8 cellular contexts compared by ENCODE assay signal in genomic region chr11:10455637-10456487, GRCh38.
DNase-seq lines count a peak whose midpoint lies in the region; ATAC-seq lines count a peak whose summit lies in the region.

No MANE protein-coding gene starts in this region.

- H3K4me3 ChIP-seq in muscle layer of colon (ENCODE audit: low read depth in 1 of 2, low read length in 2 of 2) = peak overlapping the region; percentile 14 to 51

- no peaks in the 10 kb centered on the region for H3K36me3 ChIP-seq in muscle layer of colon (ENCODE audit: insufficient read depth, low read length)

- ATAC-seq in GM18909 (IDR thresholded peaks at IDR 0.05; ENCODE audit: poor library complexity, unreplicated experiment) (peak; percentile 57), HG03108 (IDR thresholded peaks at IDR 0.05; ENCODE audit: unreplicated experiment) (peak; percentile 41)

- peak overlapping the region; percentile 20 for H3K27ac ChIP-seq in muscle layer of colon (ENCODE audit: low read depth, low read length)

- H3K27me3 ChIP-seq in muscle layer of colon (ENCODE audit: control insufficient read depth in 1 of 2, insufficient read depth in 2 of 2, low read length in 2 of 2) = peaks cover 0 to 5% of the 10 kb centered on the region in 2 donors

- no peak overlapping the region for H3K9ac ChIP-seq in muscle layer of colon (ENCODE audit: low read length)

- peaks cover 11% of the 10 kb centered on the region for H3K4me1 ChIP-seq in muscle layer of colon (ENCODE audit: insufficient read depth, low read length)

- DNase-seq in AG20443 (ENCODE audit: low spot score) = peak; percentile 74
- DNase-seq in NCI-H510A treated with DMSO at 0.1 percent for 48 hours (lab: John Stamatoyannopoulos, UW) = peak; percentile 70
- peak; percentile 77 to 84 for DNase-seq in activated CD4-positive, alpha-beta T cell treated with anti-CD3 and anti-CD28 coated beads, Interleukin-2, amount 50 U/mL, for 48 hours
- peak; percentile 30 for DNase-seq in effector CD8-positive, alpha-beta T cell (lab: John Stamatoyannopoulos, UW)
- DNase-seq in stimulated activated CD8-positive, alpha-beta memory T cell treated with anti-CD3 and anti-CD28 coated beads, Interleukin-7, amount 100 ng/mL, for 4 hours (ENCODE audit: low read depth in 2 of 2) = peak; percentile 56 to 69

- no peaks in the 10 kb centered on the region for H3K9me3 ChIP-seq in muscle layer of colon (ENCODE audit: low read length)

Comparison
In these comparisons a context has a peak if more than half of its experiments do, and no peak if none do; other contexts are left out.
1. Peak in every context shown above with its lines: DNase-seq, ATAC-seq, H3K4me3 ChIP-seq and H3K27ac ChIP-seq.
2. DNase-seq: peak in every context shown above with its lines; median percentile 80 in activated CD4-positive, alpha-beta T cell treated with anti-CD3 and anti-CD28 coated beads, Interleukin-2, amount 50 U/mL, for 48 hours; 74 in AG20443; 70 in NCI-H510A treated with DMSO at 0.1 percent for 48 hours; 62 in stimulated activated CD8-positive, alpha-beta memory T cell treated with anti-CD3 and anti-CD28 coated beads, Interleukin-7, amount 100 ng/mL, for 4 hours; 30 in effector CD8-positive, alpha-beta T cell.